ENCODE assay signal across 8 cellular contexts in the genomic region with DNA sequence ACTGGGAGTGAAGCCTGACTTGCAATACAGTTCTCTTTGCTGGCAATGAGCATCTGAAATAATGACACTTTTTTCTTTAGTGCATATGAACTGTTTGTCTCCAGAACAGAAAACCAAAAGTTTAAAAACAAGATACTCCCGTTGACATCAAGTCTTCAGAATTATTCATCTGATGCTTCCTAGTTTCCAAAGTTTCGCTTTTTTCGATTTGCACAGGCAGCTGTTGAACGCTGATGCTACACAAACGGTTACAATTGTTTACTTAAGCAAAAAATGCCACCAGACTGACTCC. TPM values are rescaled to one million over a fixed set of nuclear protein-coding genes. Genes with fewer than 3 reads are reported as not detected.
DNase-seq lines count a peak whose midpoint lies in the region; ATAC-seq and TF ChIP-seq lines count a peak whose summit lies in the region.

No MANE protein-coding gene starts in this region.

- H2AFZ ChIP-seq in GM23338, result peak overlapping the region; percentile 97

- H3K27ac ChIP-seq in GM23338 (ENCODE audit: low read depth), result peak overlapping the region; percentile 88
- peak overlapping the region; percentile 93 to 100 (median 98) for H3K27ac ChIP-seq in gastrocnemius medialis

- POLR2A ChIA-PET in WTC11 (lab: Charles Lee), result no interaction called here

- H3K9me2 ChIP-seq in GM23338 (ENCODE audit: insufficient read depth), result no peaks in the 10 kb centered on the region

- in situ Hi-C loops in gastrocnemius medialis (cut with MboI; ENCODE audit: low sequenced_read_pairs in 4 of 4), result loop anchor here (10.0 kb wide), 2 partner anchors 62 to 148 kb away; no protein-coding TSS in a partner anchor

- no peaks in the 10 kb centered on the region for H3F3A ChIP-seq in GM23338 (replicated peaks; ENCODE audit: low read depth)

- H3K4me2 ChIP-seq in GM23338, result peak overlapping the region; percentile 86

- CTCF ChIA-PET in WTC11 (lab: Charles Lee), result interaction anchor here (0.9 kb wide), 1 partner anchor 172 kb away, joined by 5 read pairs; no protein-coding TSS in a partner anchor

- peaks cover 14% of the 10 kb centered on the region for H3K4me1 Mint-ChIP-seq in GM23338
- H3K4me1 Mint-ChIP-seq in WTC11, result peaks cover 19% of the 10 kb centered on the region
- H3K4me1 Mint-ChIP-seq in glutamatergic neuron (ENCODE audit: low read depth, unreplicated experiment), result peaks cover 12% of the 10 kb centered on the region

- no peak for ATAC-seq in GM23338
- ATAC-seq in WTC11, result no peak
- no peak for ATAC-seq in gastrocnemius medialis
- ATAC-seq in HG02610 (IDR thresholded peaks at IDR 0.05; ENCODE audit: unreplicated experiment), result no peak

- H3K36me3 Mint-ChIP-seq in GM23338 (ENCODE audit: low read depth), result peaks cover 3% of the 10 kb centered on the region; the same call in 1 of the 3 replicates
- peaks cover 5% of the 10 kb centered on the region; the same call in 1 of the 2 replicates for H3K36me3 Mint-ChIP-seq in WTC11
- H3K36me3 Mint-ChIP-seq in glutamatergic neuron (ENCODE audit: unreplicated experiment), result no peaks in the 10 kb centered on the region

- H3K27me3 Mint-ChIP-seq in GM23338 (ENCODE audit: insufficient read depth, low read depth, poor library complexity), result peaks cover 2% of the 10 kb centered on the region
- no peaks in the 10 kb centered on the region for H3K27me3 Mint-ChIP-seq in WTC11 (ENCODE audit: low read depth)
- H3K27me3 Mint-ChIP-seq in glutamatergic neuron (ENCODE audit: unreplicated experiment), result peaks cover 9% of the 10 kb centered on the region

- no peak for TF ChIP-seq POLR2A in gastrocnemius medialis (IDR thresholded peaks at IDR 0.05)

- peaks cover 3% of the 10 kb centered on the region; the same call in 1 of the 2 replicates for H4K20me1 ChIP-seq in GM23338 (replicated peaks; ENCODE audit: insufficient read depth)

- TF ChIP-seq CTCF in GM23338 (conservative IDR thresholded peaks at IDR 0.05; ENCODE audit: low read depth in 2 of 2) (no peak), WTC11 (IDR thresholded peaks at IDR 0.05) (no peak), glutamatergic neuron (IDR thresholded peaks at IDR 0.05; ENCODE audit: partially characterized antibody, unreplicated experiment) (no peak), gastrocnemius medialis (IDR thresholded peaks at IDR 0.05 in 4 of 5, conservative IDR thresholded peaks at IDR 0.05 in 1 of 5) (no peak)

- H3K4me3 ChIP-seq in GM23338, result peak overlapping the region; percentile 93
- H3K4me3 ChIP-seq in gastrocnemius medialis, result peak overlapping the region; percentile 61 to 99 (median 90)

- peaks cover 11% of the 10 kb centered on the region for H3K4me1 ChIP-seq in GM23338 (ENCODE audit: insufficient read depth)
- H3K4me1 ChIP-seq in gastrocnemius medialis, result peaks cover 20 to 26% of the 10 kb centered on the region in 2 donors

- H3K36me3 ChIP-seq in GM23338 (ENCODE audit: insufficient read depth), result no peaks in the 10 kb centered on the region
- peaks cover 0 to 15% of the 10 kb centered on the region in 2 donors for H3K36me3 ChIP-seq in gastrocnemius medialis

- H3K4me3 Mint-ChIP-seq in GM23338 (peak overlapping the region; percentile 98), WTC11 (peak overlapping the region; percentile 97), glutamatergic neuron (ENCODE audit: unreplicated experiment) (peak overlapping the region; percentile 94)

- intact Hi-C loops in gastrocnemius medialis (cut with DNase I; ENCODE audit: low total_unique reads), result loop anchor here (2.0 kb wide), 3 partner anchors 58 to 236 kb away; a partner anchor contains a TSS

- H3K27me3 ChIP-seq in GM23338 (ENCODE audit: insufficient read depth) (no peaks in the 10 kb centered on the region), gastrocnemius medialis (no peaks in the 10 kb centered on the region)

- H3K9me3 Mint-ChIP-seq in GM23338 (no peaks in the 10 kb centered on the region), WTC11 (no peaks in the 10 kb centered on the region), glutamatergic neuron (ENCODE audit: unreplicated experiment) (peaks cover 6% of the 10 kb centered on the region)

- H3K9me3 ChIP-seq in gastrocnemius medialis, result no peaks in the 10 kb centered on the region

- no peak for DNase-seq in GM23338 (ENCODE audit: low spot score)
- DNase-seq in WTC11 (ENCODE audit: low spot score), result no peak
- no peak for DNase-seq in glutamatergic neuron
- DNase-seq in gastrocnemius medialis, result no peak
- no peak for DNase-seq in HuH-7 (ENCODE audit: low spot score)
- DNase-seq in DMS53 (lab: John Stamatoyannopoulos, UW), result no peak
- no peak for DNase-seq in SIG-M5 treated with dmso at 0.1 percent for 504 hours (lab: John Stamatoyannopoulos, UW; ENCODE audit: unreplicated experiment)

- H3K79me2 ChIP-seq in GM23338 (replicated peaks; ENCODE audit: insufficient read depth), result peaks cover 29% of the 10 kb centered on the region

- H3K27ac Mint-ChIP-seq in GM23338 (peak overlapping the region; percentile 95), WTC11 (peak overlapping the region; percentile 92), glutamatergic neuron (ENCODE audit: unreplicated experiment) (peak overlapping the region; percentile 96)

TF ChIP-seq in GM23338, 12 proteins besides CTCF, POLR2A, EP300 and RAD21 (continues in another document):
- TF ChIP-seq STAT1 (IDR thresholded peaks at IDR 0.05; ENCODE audit: unreplicated experiment), result no peak
- no peak for TF ChIP-seq NANOG (IDR thresholded peaks at IDR 0.05; ENCODE audit: borderline replicate concordance)

TF ChIP-seq in WTC11, 78 proteins besides CTCF, POLR2A, EP300 and RAD21 (continues in another document):
- TF ChIP-seq, protein P1, sequence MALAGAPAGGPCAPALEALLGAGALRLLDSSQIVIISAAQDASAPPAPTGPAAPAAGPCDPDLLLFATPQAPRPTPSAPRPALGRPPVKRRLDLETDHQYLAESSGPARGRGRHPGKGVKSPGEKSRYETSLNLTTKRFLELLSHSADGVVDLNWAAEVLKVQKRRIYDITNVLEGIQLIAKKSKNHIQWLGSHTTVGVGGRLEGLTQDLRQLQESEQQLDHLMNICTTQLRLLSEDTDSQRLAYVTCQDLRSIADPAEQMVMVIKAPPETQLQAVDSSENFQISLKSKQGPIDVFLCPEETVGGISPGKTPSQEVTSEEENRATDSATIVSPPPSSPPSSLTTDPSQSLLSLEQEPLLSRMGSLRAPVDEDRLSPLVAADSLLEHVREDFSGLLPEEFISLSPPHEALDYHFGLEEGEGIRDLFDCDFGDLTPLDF (CRISPR knock-in tag; IDR thresholded peaks at IDR 0.05), result no peak
- TF ChIP-seq HMGA2 (CRISPR knock-in tag; IDR thresholded peaks at IDR 0.05) (no peak), ZNF121 (CRISPR knock-in tag; IDR thresholded peaks at IDR 0.05) (no peak), NFE2L1 (CRISPR knock-in tag; IDR thresholded peaks at IDR 0.05) (no peak), RORB (CRISPR knock-in tag; IDR thresholded peaks at IDR 0.05) (no peak), TEAD1 (CRISPR knock-in tag; IDR thresholded peaks at IDR 0.05) (no peak), ZNF317 (CRISPR knock-in tag; IDR thresholded peaks at IDR 0.05; ENCODE audit: borderline replicate concordance, low read depth) (no peak), NR1H2 (CRISPR knock-in tag; IDR thresholded peaks at IDR 0.05) (no peak), ELF4 (CRISPR knock-in tag; IDR thresholded peaks at IDR 0.05; ENCODE audit: low read depth) (no peak), ZNF671 (CRISPR knock-in tag; IDR thresholded peaks at IDR 0.05) (no peak), FOXP1 (CRISPR knock-in tag; IDR thresholded peaks at IDR 0.05; ENCODE audit: borderline replicate concordance) (no peak), ZNF219 (CRISPR knock-in tag; IDR thresholded peaks at IDR 0.05; ENCODE audit: borderline replicate concordance) (no peak)
- TF ChIP-seq, protein P2, sequence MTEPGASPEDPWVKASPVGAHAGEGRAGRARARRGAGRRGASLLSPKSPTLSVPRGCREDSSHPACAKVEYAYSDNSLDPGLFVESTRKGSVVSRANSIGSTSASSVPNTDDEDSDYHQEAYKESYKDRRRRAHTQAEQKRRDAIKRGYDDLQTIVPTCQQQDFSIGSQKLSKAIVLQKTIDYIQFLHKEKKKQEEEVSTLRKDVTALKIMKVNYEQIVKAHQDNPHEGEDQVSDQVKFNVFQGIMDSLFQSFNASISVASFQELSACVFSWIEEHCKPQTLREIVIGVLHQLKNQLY (CRISPR knock-in tag; IDR thresholded peaks at IDR 0.05), result no peak
- TF ChIP-seq, protein P3, sequence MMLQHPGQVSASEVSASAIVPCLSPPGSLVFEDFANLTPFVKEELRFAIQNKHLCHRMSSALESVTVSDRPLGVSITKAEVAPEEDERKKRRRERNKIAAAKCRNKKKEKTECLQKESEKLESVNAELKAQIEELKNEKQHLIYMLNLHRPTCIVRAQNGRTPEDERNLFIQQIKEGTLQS (CRISPR knock-in tag; conservative IDR thresholded peaks at IDR 0.05), result no peak
- TF ChIP-seq, protein P4, sequence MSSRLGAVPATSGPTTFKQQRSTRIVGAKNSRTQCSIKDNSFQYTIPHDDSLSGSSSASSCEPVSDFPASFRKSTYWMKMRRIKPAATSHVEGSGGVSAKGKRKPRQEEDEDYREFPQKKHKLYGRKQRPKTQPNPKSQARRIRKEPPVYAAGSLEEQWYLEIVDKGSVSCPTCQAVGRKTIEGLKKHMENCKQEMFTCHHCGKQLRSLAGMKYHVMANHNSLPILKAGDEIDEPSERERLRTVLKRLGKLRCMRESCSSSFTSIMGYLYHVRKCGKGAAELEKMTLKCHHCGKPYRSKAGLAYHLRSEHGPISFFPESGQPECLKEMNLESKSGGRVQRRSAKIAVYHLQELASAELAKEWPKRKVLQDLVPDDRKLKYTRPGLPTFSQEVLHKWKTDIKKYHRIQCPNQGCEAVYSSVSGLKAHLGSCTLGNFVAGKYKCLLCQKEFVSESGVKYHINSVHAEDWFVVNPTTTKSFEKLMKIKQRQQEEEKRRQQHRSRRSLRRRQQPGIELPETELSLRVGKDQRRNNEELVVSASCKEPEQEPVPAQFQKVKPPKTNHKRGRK (CRISPR knock-in tag; IDR thresholded peaks at IDR 0.05; ENCODE audit: borderline replicate concordance), result no peak

RNA-seq across cellular contexts. Expression of a gene that starts 0.6 kb away (rescaled TPM):
- 25.2 and 38.2 TPM in 2 replicates for total RNA-seq in GM23338 (2014; rRNA removed; shearing (Covaris generic))
- 15.3 and 15.7 TPM in 2 replicates for polyA plus RNA-seq in GM23338 (2016; fragmentation: Nextera tagmentation; extraction: Ambion mirVana)
- total RNA-seq in WTC11 (2021) (22.3 to 24.3 TPM (median 23.3 TPM) in 3 replicates), glutamatergic neuron (ENCODE audit: unreplicated experiment) (44.8 TPM), gastrocnemius medialis (10 to 100 TPM; 30.7 to 60.3 (median 46.6) TPM)

RNA-seq across cellular contexts. Expression of a gene that starts 29.1 kb away (rescaled TPM):
- 0.03 TPM in 1 of 2 replicates, not detected in the other for total RNA-seq in GM23338 (2014; rRNA removed; shearing (Covaris generic))
- polyA plus RNA-seq in GM23338 (2016; fragmentation: Nextera tagmentation; extraction: Ambion mirVana), result 0.42 TPM in 1 of 2 replicates, not detected in the other
- 0.33 to 0.50 TPM (median 0.39 TPM) in 3 replicates for total RNA-seq in WTC11 (2021)
- total RNA-seq in glutamatergic neuron (ENCODE audit: unreplicated experiment), result not detected
- total RNA-seq in gastrocnemius medialis, result 1 to 10 TPM; 1.7 to 2.5 (median 2.0) TPM
